Comparison of ENCODE assay signal across 8 cellular contexts in genomic region chr1:151165738-151166505, GRCh38. TPM values are rescaled to one million over a fixed set of nuclear protein-coding genes. Genes with fewer than 3 reads are reported as not detected.
DNase-seq lines count a peak whose midpoint lies in the region; ATAC-seq and TF ChIP-seq lines count a peak whose summit lies in the region.

A gene with protein sequence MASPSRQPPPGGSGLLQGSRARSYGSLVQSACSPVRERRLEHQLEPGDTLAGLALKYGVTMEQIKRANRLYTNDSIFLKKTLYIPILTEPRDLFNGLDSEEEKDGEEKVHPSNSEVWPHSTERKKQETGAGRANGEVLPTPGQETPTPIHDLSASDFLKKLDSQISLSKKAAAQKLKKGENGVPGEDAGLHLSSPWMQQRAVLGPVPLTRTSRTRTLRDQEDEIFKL (minus strand): TSS chr1:151165902. CDS start chr1:151165258, 644 bp downstream.
A gene with protein sequence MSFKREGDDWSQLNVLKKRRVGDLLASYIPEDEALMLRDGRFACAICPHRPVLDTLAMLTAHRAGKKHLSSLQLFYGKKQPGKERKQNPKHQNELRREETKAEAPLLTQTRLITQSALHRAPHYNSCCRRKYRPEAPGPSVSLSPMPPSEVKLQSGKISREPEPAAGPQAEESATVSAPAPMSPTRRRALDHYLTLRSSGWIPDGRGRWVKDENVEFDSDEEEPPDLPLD (plus strand): TSS chr1:151166144. CDS start chr1:151166153, 9 bp downstream.

- ATAC-seq in naive thymus-derived CD8-positive, alpha-beta T cell = peak; percentile 97 to 98
- peak; percentile 94 to 95 for ATAC-seq in stimulated activated naive B cell treated with anti-CD40 and anti-IgM and Interleukin-4, amounts not matched to agents 10 μg/mL and 1 μg/mL and 100 μg/mL, for 72 hours (replicated peaks)

- H3K36me3 Mint-ChIP-seq in naive thymus-derived CD8-positive, alpha-beta T cell = peaks cover 0 to 56% (median 13%) of the 10 kb centered on the region in 3 donors
- H3K36me3 Mint-ChIP-seq in stimulated activated naive B cell treated with anti-CD40 and anti-IgM and Interleukin-4, amounts not matched to agents 10 μg/mL and 1 μg/mL and 100 μg/mL, for 72 hours = peaks cover 32 to 51% of the 10 kb centered on the region in 2 donors

- peaks cover 0 to 3% (median 0%) of the 10 kb centered on the region in 5 donors for H3K27me3 Mint-ChIP-seq in naive thymus-derived CD8-positive, alpha-beta T cell
- H3K27me3 Mint-ChIP-seq in stimulated activated naive B cell treated with anti-CD40 and anti-IgM and Interleukin-4, amounts not matched to agents 10 μg/mL and 1 μg/mL and 100 μg/mL, for 72 hours = no peaks in the 10 kb centered on the region

- peaks cover 21 to 62% (median 61%) of the 10 kb centered on the region in 4 donors for H3K4me1 Mint-ChIP-seq in naive thymus-derived CD8-positive, alpha-beta T cell
- peaks cover 26 to 59% of the 10 kb centered on the region in 2 donors for H3K4me1 Mint-ChIP-seq in stimulated activated naive B cell treated with anti-CD40 and anti-IgM and Interleukin-4, amounts not matched to agents 10 μg/mL and 1 μg/mL and 100 μg/mL, for 72 hours

- no peak for TF ChIP-seq CTCF in RWPE1 (conservative IDR thresholded peaks at IDR 0.05; ENCODE audit: low read depth)

- H3K27ac ChIP-seq in RWPE1 = peak within 1 kb of the TSS; percentile 84

- POLR2A ChIA-PET in RWPE1 (lab: Yijun Ruan, JAX; ENCODE audit: low non-redundant PET) = no interaction called here
- POLR2A ChIA-PET in naive thymus-derived CD8-positive, alpha-beta T cell (lab: Charles Lee) = interaction anchor here (0.5 to 3.4 kb wide), 13 partner anchors 9 to 170 kb away, joined by 3 to 36 read pairs (median 4); partner anchors contain the start of genes C1orf56, PSMD4, TMOD4 and TNFAIP8L2

- peak; percentile 99 for DNase-seq in EL
- DNase-seq in H4 (ENCODE audit: low spot score) = peak; percentile 98
- DNase-seq in LoVo (ENCODE audit: low spot score) = peak; percentile 99
- DNase-seq in RWPE1 (ENCODE audit: low spot score) = peak; percentile 96
- DNase-seq in activated T-helper 9 cell treated with anti-CD3 and anti-CD28 coated beads, Interleukin-2, amount 50 U/mL, for 16 hours (ENCODE audit: low read depth) = peak; percentile 91
- peak; percentile 99 for DNase-seq in fibroblast of peridontal ligament (ENCODE audit: extremely low read depth)
- peak; percentile 83 to 98 (median 96) for DNase-seq in naive thymus-derived CD8-positive, alpha-beta T cell
- DNase-seq in stimulated activated naive B cell treated with anti-CD40 and anti-IgM and Interleukin-4, amounts not matched to agents 10 μg/mL and 1 μg/mL and 100 μg/mL, for 72 hours = peak; percentile 97

- H3K27ac Mint-ChIP-seq in naive thymus-derived CD8-positive, alpha-beta T cell = peak within 1 kb of the TSS; percentile 90 to 99 (median 97)
- H3K27ac Mint-ChIP-seq in stimulated activated naive B cell treated with anti-CD40 and anti-IgM and Interleukin-4, amounts not matched to agents 10 μg/mL and 1 μg/mL and 100 μg/mL, for 72 hours = peak within 1 kb of the TSS; percentile 96

- peaks cover 0 to 3% (median 0%) of the 10 kb centered on the region in 9 donors for H3K9me3 Mint-ChIP-seq in naive thymus-derived CD8-positive, alpha-beta T cell
- no peaks in the 10 kb centered on the region for H3K9me3 Mint-ChIP-seq in stimulated activated naive B cell treated with anti-CD40 and anti-IgM and Interleukin-4, amounts not matched to agents 10 μg/mL and 1 μg/mL and 100 μg/mL, for 72 hours

- peak within 1 kb of the TSS; percentile 90 to 98 (median 96) for H3K4me3 Mint-ChIP-seq in naive thymus-derived CD8-positive, alpha-beta T cell
- H3K4me3 Mint-ChIP-seq in stimulated activated naive B cell treated with anti-CD40 and anti-IgM and Interleukin-4, amounts not matched to agents 10 μg/mL and 1 μg/mL and 100 μg/mL, for 72 hours = peak within 1 kb of the TSS; percentile 92 to 94

- CTCF ChIA-PET in RWPE1 (lab: Yijun Ruan, JAX) = no interaction called here

RNA-seq across cellular contexts. Expression of the first gene that starts in this region (rescaled TPM):
- total RNA-seq in H4 (2014; rRNA removed; shearing (Covaris generic)) = 5.4 and 7.2 TPM in 2 replicates
- 1 to 10 TPM; 2.5 to 4.5 TPM for total RNA-seq in naive thymus-derived CD8-positive, alpha-beta T cell
- polyA plus RNA-seq in naive thymus-derived CD8-positive, alpha-beta T cell = under 1 TPM in 2 of 3 donors, not detected in 1; 0.23 to 0.30 TPM

RNA-seq across cellular contexts. Expression of the second gene that starts in this region (rescaled TPM):
- 31.5 and 39.7 TPM in 2 replicates for total RNA-seq in H4 (2014; rRNA removed; shearing (Covaris generic))
- 10 to 100 TPM; 57.8 to 65.2 TPM for total RNA-seq in naive thymus-derived CD8-positive, alpha-beta T cell
- polyA plus RNA-seq in naive thymus-derived CD8-positive, alpha-beta T cell = 10 to 100 TPM; 53.7 to 74.2 (median 63.5) TPM

Comparison
In these comparisons a context has a peak if more than half of its experiments do, and no peak if none do; other contexts are left out.
1. Peak in every context shown above with its lines: DNase-seq, ATAC-seq and H3K27ac ChIP-seq.